ENCODE assay signal across 17 cellular contexts in the genomic region with DNA sequence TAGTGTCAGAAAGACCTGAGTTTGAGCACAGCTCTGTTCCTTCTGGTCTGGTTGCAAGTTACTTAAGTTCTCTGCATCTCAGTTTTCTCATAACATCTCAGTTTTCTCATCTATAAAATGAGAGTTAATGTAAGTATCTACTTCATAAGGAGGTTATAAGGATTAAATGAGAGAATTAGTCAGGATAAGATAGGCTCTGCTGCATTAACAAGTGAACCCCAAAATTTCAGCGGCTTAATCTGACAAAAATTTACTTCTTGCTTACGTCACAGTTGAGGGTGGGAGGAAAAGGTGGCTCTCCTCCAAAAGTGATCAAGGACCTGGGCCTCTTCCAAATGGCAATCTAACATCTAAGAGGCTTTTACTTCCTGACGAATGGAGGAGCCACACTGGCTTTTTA. TPM values are rescaled to one million over a fixed set of nuclear protein-coding genes. Genes with fewer than 3 reads are reported as not detected.
DNase-seq lines count a peak whose midpoint lies in the region; ATAC-seq, FAIRE-seq and TF ChIP-seq lines count a peak whose summit lies in the region.
"Had no signal": no experiment of that assay in that cellular context is flagged by ENCODE, and none has a peak within 500 bp of the region (broad histone marks: within the 10 kb centered on the region; RNA-seq: fewer than 3 reads in every experiment).

No MANE protein-coding gene starts in this region.

- in situ Hi-C loops in K562 (cut with MboI) (no loop called here), mammary epithelial cell (cut with MboI; ENCODE audit: low sequenced_read_pairs in 2 of 2) (no loop called here)

- H3K4me3 Mint-ChIP-seq in endodermal cell (no peak overlapping the region), GM23338 (no peak overlapping the region)
- H3K4me3 Mint-ChIP-seq: CD4-positive, alpha-beta memory T cell; H9 had no signal

- H3K27ac Mint-ChIP-seq in endodermal cell (no peak overlapping the region), GM23338 (no peak overlapping the region)
- H3K27ac Mint-ChIP-seq: CD4-positive, alpha-beta memory T cell; H9 had no signal

- no peaks in the 10 kb centered on the region for H3K36me3 ChIP-seq in left ventricle myocardium inferior
- H3K36me3 ChIP-seq in K562 (ENCODE audit: control insufficient read depth, insufficient read depth, low read length) = no peaks in the 10 kb centered on the region
- H3K36me3 ChIP-seq in endodermal cell (ENCODE audit: control insufficient read depth, insufficient read depth, low read length) = no peaks in the 10 kb centered on the region
- H3K36me3 ChIP-seq in skeletal muscle tissue (ENCODE audit: control insufficient read depth in 3 of 3, insufficient read depth in 3 of 3, low read length in 3 of 3) = no peaks in the 10 kb centered on the region
- no peaks in the 10 kb centered on the region for H3K36me3 ChIP-seq in mammary epithelial cell (ENCODE audit: insufficient read depth, low read length)
- no peaks in the 10 kb centered on the region for H3K36me3 ChIP-seq in GM23338 (ENCODE audit: insufficient read depth)

- H3K9me3 ChIP-seq in left ventricle myocardium inferior (replicated peaks) = peaks cover 6% of the 10 kb centered on the region
- H3K9me3 ChIP-seq in right cardiac atrium (ENCODE audit: control insufficient read depth, low read length) = no peaks in the 10 kb centered on the region
- no peaks in the 10 kb centered on the region for H3K9me3 ChIP-seq in K562 (replicated peaks; ENCODE audit: control insufficient read depth, insufficient read depth, low read depth, low read length)
- H3K9me3 ChIP-seq in endodermal cell (ENCODE audit: control insufficient read depth, low read length) = peaks cover 14% of the 10 kb centered on the region
- no peaks in the 10 kb centered on the region for H3K9me3 ChIP-seq in skeletal muscle tissue (ENCODE audit: control insufficient read depth in 3 of 3, low read length in 3 of 3)
- H3K9me3 ChIP-seq in mammary epithelial cell (replicated peaks; ENCODE audit: insufficient read depth, low read length) = no peaks in the 10 kb centered on the region

- H3K4me1 Mint-ChIP-seq in endodermal cell (peaks cover 11% of the 10 kb centered on the region), GM23338 (peaks cover 7% of the 10 kb centered on the region; the same call in 2 of the 3 replicates)
- H3K4me1 Mint-ChIP-seq: CD4-positive, alpha-beta memory T cell had no signal

- H3K27me3 ChIP-seq in left ventricle myocardium inferior (ENCODE audit: low read depth) (no peaks in the 10 kb centered on the region), right cardiac atrium (ENCODE audit: control insufficient read depth, insufficient read depth) (no peaks in the 10 kb centered on the region), K562 (ENCODE audit: control insufficient read depth in 2 of 2, insufficient read depth in 2 of 2, low read length in 2 of 2) (peaks cover 2 to 12% of the 10 kb centered on the region in 2 experiments; a peak in 2 of 5 replicates), endodermal cell (ENCODE audit: control insufficient read depth, insufficient read depth, low read length, poor library complexity, severe bottlenecking) (peaks cover 56% of the 10 kb centered on the region), skeletal muscle tissue (ENCODE audit: control insufficient read depth in 3 of 3, insufficient read depth in 3 of 3, low read length in 3 of 3) (no peaks in the 10 kb centered on the region), mammary epithelial cell (ENCODE audit: insufficient read depth, low read length) (peaks cover 5% of the 10 kb centered on the region), GM23338 (ENCODE audit: insufficient read depth) (no peaks in the 10 kb centered on the region)

- peaks cover 23% of the 10 kb centered on the region for H3K27me3 Mint-ChIP-seq in endodermal cell (ENCODE audit: insufficient read depth)
- H3K27me3 Mint-ChIP-seq in GM23338 (ENCODE audit: insufficient read depth, low read depth, poor library complexity) = peaks cover 11% of the 10 kb centered on the region

- TF ChIP-seq POLR2A in K562 (conservative IDR thresholded peaks at IDR 0.05) = no peak

- BruUV-seq in K562 (replicated peaks; lab: Mats Ljungman, UMichigan) = no TSS peak
- no TSS peak for BruUV-seq in mammary epithelial cell (replicated peaks; lab: Mats Ljungman, UMichigan)

- H3K4me3 ChIP-seq in left ventricle myocardium inferior = no peak overlapping the region
- H3K4me3 ChIP-seq in right cardiac atrium (ENCODE audit: low read length) = no peak overlapping the region
- no peak overlapping the region for H3K4me3 ChIP-seq in K562
- peak overlapping the region; percentile 26 for H3K4me3 ChIP-seq in endodermal cell (ENCODE audit: low read length)
- no peak overlapping the region for H3K4me3 ChIP-seq in skeletal muscle tissue (ENCODE audit: low read length in 3 of 3)
- no peak overlapping the region for H3K4me3 ChIP-seq in mammary epithelial cell (replicated peaks in 1 of 3; ENCODE audit: insufficient read depth in 1 of 3, low read depth in 2 of 3, low read length in 3 of 3)
- no peak overlapping the region for H3K4me3 ChIP-seq in GM23338
- H3K4me3 ChIP-seq: GM23248 had no signal

- dilution Hi-C loops in mammary epithelial cell (cut with HindIII; ENCODE audit: low sequenced_read_pairs) = no loop called here

- peaks cover 47% of the 10 kb centered on the region for H3K4me1 ChIP-seq in left ventricle myocardium inferior
- H3K4me1 ChIP-seq in right cardiac atrium (ENCODE audit: control insufficient read depth, insufficient read depth, low read length) = peaks cover 10% of the 10 kb centered on the region
- H3K4me1 ChIP-seq in K562 (replicated peaks in 1 of 2; ENCODE audit: control insufficient read depth in 2 of 2, insufficient read depth in 2 of 2, low read length in 2 of 2) = no peaks in the 10 kb centered on the region
- peaks cover 3% of the 10 kb centered on the region for H3K4me1 ChIP-seq in endodermal cell (ENCODE audit: control insufficient read depth, insufficient read depth, low read length)
- H3K4me1 ChIP-seq in skeletal muscle tissue (ENCODE audit: control insufficient read depth in 3 of 3, insufficient read depth in 3 of 3, low read length in 3 of 3) = peaks cover 0 to 6% (median 2%) of the 10 kb centered on the region in 3 donors
- H3K4me1 ChIP-seq in mammary epithelial cell (ENCODE audit: insufficient read depth, low read length) = no peaks in the 10 kb centered on the region
- H3K4me1 ChIP-seq in GM23338 (ENCODE audit: insufficient read depth) = no peaks in the 10 kb centered on the region

- peaks cover 7% of the 10 kb centered on the region for H3K9me3 Mint-ChIP-seq in endodermal cell
- H3K9me3 Mint-ChIP-seq in GM23338 = peaks cover 4% of the 10 kb centered on the region; the same call in 1 of the 3 replicates

- POLR2A ChIA-PET in K562 (lab: Yijun Ruan, JAX) = interaction anchor here (0.6 to 0.7 kb wide), 2 partner anchors 13 to 131 kb away, joined by 3 read pairs; no protein-coding TSS in a partner anchor

- H3K36me3 Mint-ChIP-seq in endodermal cell (ENCODE audit: low read depth) = no peaks in the 10 kb centered on the region
- no peaks in the 10 kb centered on the region for H3K36me3 Mint-ChIP-seq in GM23338 (ENCODE audit: low read depth)
- H3K36me3 Mint-ChIP-seq: CD4-positive, alpha-beta memory T cell had no signal

- H4K20me1 ChIP-seq in K562 (replicated peaks; ENCODE audit: control insufficient read depth, insufficient read depth, low read length) = no peaks in the 10 kb centered on the region
- H4K20me1 ChIP-seq in mammary epithelial cell (ENCODE audit: insufficient read depth, low read length) = no peaks in the 10 kb centered on the region
- H4K20me1 ChIP-seq in GM23338 (replicated peaks; ENCODE audit: insufficient read depth) = no peaks in the 10 kb centered on the region

- no peak for TF ChIP-seq CTCF in left ventricle myocardium inferior (IDR thresholded peaks at IDR 0.05; ENCODE audit: borderline replicate concordance)
- no peak for TF ChIP-seq CTCF in K562 (IDR thresholded peaks at IDR 0.05 in 2 of 3, conservative IDR thresholded peaks at IDR 0.05 in 1 of 3; ENCODE audit: insufficient read depth in 2 of 3, low read depth in 1 of 3, low read length in 3 of 3)
- no peak for TF ChIP-seq CTCF in endodermal cell (conservative IDR thresholded peaks at IDR 0.05)
- TF ChIP-seq CTCF in mammary epithelial cell (conservative IDR thresholded peaks at IDR 0.05 in 1 of 2, IDR thresholded peaks at IDR 0.05 in 1 of 2; ENCODE audit: extremely low read depth in 1 of 2, insufficient read depth in 1 of 2, low read depth in 1 of 2, low read length in 2 of 2) = no peak
- TF ChIP-seq CTCF in GM23338 (conservative IDR thresholded peaks at IDR 0.05; ENCODE audit: low read depth in 2 of 2) = no peak

- CTCF ChIA-PET in K562 (lab: Yijun Ruan, JAX; ENCODE audit: low intra/inter-chr PET ratio) (no interaction called here), mammary epithelial cell (lab: Charles Lee; ENCODE audit: low non-redundant PET) (no interaction called here)

- FAIRE-seq in K562 (lab: Jason Lieb, UNC) = no peak
- FAIRE-seq: GM12891 had no signal

- H3K27ac ChIP-seq in left ventricle myocardium inferior (replicated peaks) (peak overlapping the region; percentile 54), right cardiac atrium (ENCODE audit: low read length) (no peak overlapping the region), K562 (ENCODE audit: extremely low read depth, low read depth, low read length) (no peak overlapping the region), endodermal cell (ENCODE audit: low read depth, low read length) (no peak overlapping the region), skeletal muscle tissue (ENCODE audit: low read depth, low read length) (peak overlapping the region; percentile 46), mammary epithelial cell (ENCODE audit: insufficient read depth, low read depth, low read length) (no peak overlapping the region), GM23338 (ENCODE audit: low read depth) (no peak overlapping the region)
- H3K27ac ChIP-seq: GM23248 had no signal

- H3K4me2 ChIP-seq in K562 (ENCODE audit: insufficient read depth, low read length) (no peak overlapping the region), mammary epithelial cell (ENCODE audit: insufficient read depth, low read depth, low read length) (no peak overlapping the region), GM23338 (no peak overlapping the region)

- H2AFZ ChIP-seq in K562 (ENCODE audit: low read depth, low read length) (no peak overlapping the region), mammary epithelial cell (ENCODE audit: low read depth, low read length) (no peak overlapping the region), GM23338 (no peak overlapping the region)
- H2AFZ ChIP-seq: GM23248 had no signal

- H3F3A ChIP-seq in GM23338 (replicated peaks; ENCODE audit: low read depth) = no peaks in the 10 kb centered on the region

- DNase-seq in left ventricle myocardium inferior (no peak), right cardiac atrium (no peak), K562 (ENCODE audit: extremely low read depth in 1 of 4, low spot score in 3 of 4) (no peak), endodermal cell (no peak), mammary epithelial cell (no peak), GM23338 (ENCODE audit: low spot score) (no peak)
- DNase-seq: Calu3; CD4-positive, alpha-beta memory T cell; COR-L47; DMS79 treated with DMSO at 0.1 percent for 48 hours; GF-D8; GM23248; H9 had no signal

- 56% methylated on average over 3 of the region's 3 CpGs for WGBS in right cardiac atrium
- 0% methylated on average over 3 of the region's 3 CpGs for WGBS in K562 (ENCODE audit: insufficient coverage, low coverage, missing lambda C conversion rate)
- 96 to 100% methylated on average over 1 to 3 of the region's 3 CpGs for WGBS in endodermal cell (ENCODE audit: insufficient coverage in 1 of 2, insufficient read length in 1 of 2), 2 experiments
- 33% methylated on average over 3 of the region's 3 CpGs for WGBS in mammary epithelial cell (ENCODE audit: low coverage, missing lambda C conversion rate)

- H3K9ac ChIP-seq in K562 (ENCODE audit: insufficient read depth in 1 of 2, low read depth in 2 of 2, low read length in 2 of 2) = no peak overlapping the region
- no peak overlapping the region for H3K9ac ChIP-seq in endodermal cell (ENCODE audit: extremely low read depth, low read length, poor library complexity, severe bottlenecking)
- H3K9ac ChIP-seq in skeletal muscle tissue (ENCODE audit: low read depth in 1 of 3, low read length in 3 of 3) = no peak overlapping the region
- H3K9ac ChIP-seq in mammary epithelial cell (ENCODE audit: insufficient read depth, low read length) = no peak overlapping the region
- H3K9ac ChIP-seq: GM23248 had no signal

- no peaks in the 10 kb centered on the region for H3K79me2 ChIP-seq in K562 (ENCODE audit: control insufficient read depth, insufficient read depth, low read length)
- H3K79me2 ChIP-seq in mammary epithelial cell (ENCODE audit: insufficient read depth, low read length) = no peaks in the 10 kb centered on the region
- no peaks in the 10 kb centered on the region for H3K79me2 ChIP-seq in GM23338 (replicated peaks; ENCODE audit: insufficient read depth)

- no peak for TF ChIP-seq EP300 in K562 (IDR thresholded peaks at IDR 0.05; ENCODE audit: low read length)

- ATAC-seq in right cardiac atrium = no peak
- no peak for ATAC-seq in K562
- ATAC-seq in GM23338 = no peak
- ATAC-seq in esophagus mucosa = no peak
- ATAC-seq: HCT116 had no signal

- 0 out of 2 replicates have a peak, but pooled peaks cover 4% of the 10 kb centered on the region for H3K9me2 ChIP-seq in GM23338 (ENCODE audit: insufficient read depth)

- H3K9me1 ChIP-seq in K562 (ENCODE audit: control insufficient read depth, insufficient read depth, low read length) = no peaks in the 10 kb centered on the region

- intact Hi-C loops in left ventricle myocardium inferior (cut with micrococcal nuclease) (no loop called here), right cardiac atrium (cut with DNase I) (no loop called here), K562 (cut with micrococcal nuclease) (no loop called here), mammary epithelial cell (cut with micrococcal nuclease) (no loop called here)

- no peak for TF ChIP-seq RAD21 in K562 (CRISPR knock-in tag; conservative IDR thresholded peaks at IDR 0.05 in 1 of 2, IDR thresholded peaks at IDR 0.05 in 1 of 2)

RNA-seq across cellular contexts. Expression of gene LRCH1, which starts 31.5 kb away (rescaled TPM):
- total RNA-seq in left ventricle myocardium inferior (13.1 TPM), right cardiac atrium (10 to 100 TPM; 10.1 to 11.4 (median 10.7) TPM), K562 (2014; rRNA removed) (2.5 and 3.2 TPM in 2 replicates), K562 (2014; rRNA removed; fragmentation: Illumina TruSeq; extraction: Trizol) (3.7 and 4.3 TPM in 2 replicates), K562 (2015; rRNA removed; fragmentation: Illumina TruSeq; extraction: Trizol) (3.9 and 4.2 TPM in 2 replicates), K562 (2021) (5.7 and 6.5 TPM in 2 replicates), endodermal cell (10 to 100 TPM in 1 of 2 donors, 1 to 10 TPM in 1; 8.1 to 11.8 TPM), skeletal muscle tissue (17.7 TPM), mammary epithelial cell (10 to 100 TPM; 13.2 to 21.2 TPM), esophagus mucosa (7.0 TPM)
- polyA plus RNA-seq in right cardiac atrium (4.8 TPM), K562 (2011; rRNA removed) (5.2 and 6.8 TPM in 2 replicates), K562 (2014; fragmentation: Illumina TruSeq; extraction: Trizol) (4.1 and 4.7 TPM in 2 replicates), K562 (2014; fragmentation: Nextera tagmentation; extraction: Ambion mirVana) (1 to 10 TPM; 1.1 to 1.2 TPM), K562 (2014; rRNA removed) (3.3 TPM in 2 replicates), mammary epithelial cell (10.3 TPM), GM23338 (2016; fragmentation: Nextera tagmentation; extraction: Ambion mirVana) (3.1 and 3.9 TPM in 2 replicates)
- 23.7 and 30.0 TPM in 2 replicates for total RNA-seq in K562 (2011; cell fraction: chromatin; rRNA removed; ENCODE audit: low replicate concordance)
- 7.5 and 8.8 TPM in 2 replicates for total RNA-seq in K562 (2011; cell fraction: nucleolus; rRNA removed)
- 12.5 and 16.9 TPM in 2 replicates for total RNA-seq in K562 (2011; cell fraction: nucleoplasm; rRNA removed)
- 1.7 and 2.8 TPM in 2 replicates for polyA plus RNA-seq in K562 (2011; cell fraction: cytosol; rRNA removed)
- 7.5 and 9.0 TPM in 2 replicates for polyA plus RNA-seq in K562 (2011; cell fraction: nucleus; rRNA removed)
- 2.7 and 2.9 TPM in 2 replicates for polyA plus RNA-seq in K562 (2012)
- polyA minus RNA-seq in K562 (2011; rRNA and poly(A)+ RNA removed) = 13.6 and 15.7 TPM in 2 replicates
- 2.8 and 3.1 TPM in 2 replicates for polyA minus RNA-seq in K562 (2011; cell fraction: cytosol; rRNA and poly(A)+ RNA removed)
- polyA minus RNA-seq in K562 (2011; cell fraction: nucleus; rRNA and poly(A)+ RNA removed) = 15.1 and 26.7 TPM in 2 replicates
- 10.0 TPM for polyA plus RNA-seq in endodermal cell (2013, experiment 1 of 2)
- polyA plus RNA-seq in endodermal cell (2013, experiment 2 of 2) = 10.1 TPM
- 20.1 TPM for polyA minus RNA-seq in mammary epithelial cell
- total RNA-seq in GM23338 (2014; rRNA removed; shearing (Covaris generic)) = 8.0 and 9.2 TPM in 2 replicates

Comparison
In these comparisons a context has a peak if more than half of its experiments do, and no peak if none do; other contexts are left out.
1. H3K27ac ChIP-seq: peak in left ventricle myocardium inferior (single experiment) and skeletal muscle tissue (single experiment); none in right cardiac atrium (single experiment), K562 (single experiment), endodermal cell (single experiment), mammary epithelial cell (single experiment) and GM23338 (single experiment).